In the genomic region with DNA sequence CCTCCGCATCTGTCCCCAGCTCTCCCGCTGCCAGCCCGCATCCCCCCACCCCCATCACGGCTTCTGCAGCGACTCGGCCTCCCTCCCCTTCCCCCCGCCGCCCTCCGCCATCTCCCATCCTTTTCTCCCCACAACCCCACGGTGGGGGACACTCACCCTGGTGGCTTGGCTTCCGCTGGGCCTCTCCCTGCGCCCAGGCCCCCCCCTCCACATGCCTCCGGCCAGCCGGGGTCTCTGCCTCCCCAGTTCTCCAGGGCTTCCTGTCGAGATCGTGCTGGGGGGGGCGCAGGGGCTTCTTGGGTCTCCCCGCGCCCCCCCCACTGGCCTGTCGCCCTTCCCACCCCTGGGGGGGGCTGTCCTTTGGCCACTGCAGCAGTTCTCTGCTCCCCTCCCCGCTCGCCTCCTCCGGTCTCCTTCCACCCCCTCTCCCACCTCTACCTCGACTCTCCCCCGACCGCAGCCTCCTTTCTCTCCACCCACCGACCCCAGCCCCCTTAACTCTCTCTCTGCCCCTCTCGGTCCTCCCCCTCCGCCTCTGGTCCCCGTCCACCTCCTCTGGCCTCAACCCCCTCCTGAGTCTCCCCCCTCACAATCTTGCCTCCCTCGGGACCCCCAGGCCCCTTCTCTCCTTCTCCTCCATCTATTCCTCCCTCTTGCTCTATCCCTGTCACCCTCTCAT, we compare ENCODE assay signal across 1 cellular context.
TF ChIP-seq lines count a peak whose summit lies in the region.

No MANE protein-coding gene starts in this region.

TF ChIP-seq in neural cell, 6 proteins besides CTCF, POLR2A, EP300 and RAD21 (continued from another document):
- TF ChIP-seq, protein P1, sequence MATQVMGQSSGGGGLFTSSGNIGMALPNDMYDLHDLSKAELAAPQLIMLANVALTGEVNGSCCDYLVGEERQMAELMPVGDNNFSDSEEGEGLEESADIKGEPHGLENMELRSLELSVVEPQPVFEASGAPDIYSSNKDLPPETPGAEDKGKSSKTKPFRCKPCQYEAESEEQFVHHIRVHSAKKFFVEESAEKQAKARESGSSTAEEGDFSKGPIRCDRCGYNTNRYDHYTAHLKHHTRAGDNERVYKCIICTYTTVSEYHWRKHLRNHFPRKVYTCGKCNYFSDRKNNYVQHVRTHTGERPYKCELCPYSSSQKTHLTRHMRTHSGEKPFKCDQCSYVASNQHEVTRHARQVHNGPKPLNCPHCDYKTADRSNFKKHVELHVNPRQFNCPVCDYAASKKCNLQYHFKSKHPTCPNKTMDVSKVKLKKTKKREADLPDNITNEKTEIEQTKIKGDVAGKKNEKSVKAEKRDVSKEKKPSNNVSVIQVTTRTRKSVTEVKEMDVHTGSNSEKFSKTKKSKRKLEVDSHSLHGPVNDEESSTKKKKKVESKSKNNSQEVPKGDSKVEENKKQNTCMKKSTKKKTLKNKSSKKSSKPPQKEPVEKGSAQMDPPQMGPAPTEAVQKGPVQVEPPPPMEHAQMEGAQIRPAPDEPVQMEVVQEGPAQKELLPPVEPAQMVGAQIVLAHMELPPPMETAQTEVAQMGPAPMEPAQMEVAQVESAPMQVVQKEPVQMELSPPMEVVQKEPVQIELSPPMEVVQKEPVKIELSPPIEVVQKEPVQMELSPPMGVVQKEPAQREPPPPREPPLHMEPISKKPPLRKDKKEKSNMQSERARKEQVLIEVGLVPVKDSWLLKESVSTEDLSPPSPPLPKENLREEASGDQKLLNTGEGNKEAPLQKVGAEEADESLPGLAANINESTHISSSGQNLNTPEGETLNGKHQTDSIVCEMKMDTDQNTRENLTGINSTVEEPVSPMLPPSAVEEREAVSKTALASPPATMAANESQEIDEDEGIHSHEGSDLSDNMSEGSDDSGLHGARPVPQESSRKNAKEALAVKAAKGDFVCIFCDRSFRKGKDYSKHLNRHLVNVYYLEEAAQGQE (IDR thresholded peaks at IDR 0.05; ENCODE audit: borderline replicate concordance) = no peak
- TF ChIP-seq TAF1 (IDR thresholded peaks at IDR 0.05; ENCODE audit: low read depth) = no peak
- TF ChIP-seq SMC3 (conservative IDR thresholded peaks at IDR 0.05; ENCODE audit: poor library complexity) = no peak
- TF ChIP-seq EZH2 (IDR thresholded peaks at IDR 0.05; ENCODE audit: borderline replicate concordance, insufficient read depth, low read length, poor library complexity, severe bottlenecking) = no peak
